Comparison of ENCODE assay signal across 1 cellular context in genomic region chr1:179954494-179955317, GRCh38.
TF ChIP-seq lines count a peak whose summit lies in the region.

CEP350 (plus strand) TSS chr1:179954810; CDS start chr1:179986182, 31,372 bp downstream.

TF ChIP-seq in K562, 482 proteins besides CTCF, POLR2A, EP300 and RAD21 (continued from another document and continues in another):
- TF ChIP-seq ZNF398 (CRISPR knock-in tag; IDR thresholded peaks at IDR 0.05), result no peak
- TF ChIP-seq MAFK (IDR thresholded peaks at IDR 0.05; ENCODE audit: low read length), result 0 out of 2 replicates have a peak, but pooled peaks have one; percentile 11
- peak; percentile 79 to 87 for TF ChIP-seq MNT (conservative IDR thresholded peaks at IDR 0.05)
- no peak for TF ChIP-seq TRIM24 (IDR thresholded peaks at IDR 0.05)
- TF ChIP-seq HNRNPL (IDR thresholded peaks at IDR 0.05; ENCODE audit: low read depth, low read length), result peak; percentile 78
- TF ChIP-seq ZFX (CRISPR knock-in tag; IDR thresholded peaks at IDR 0.05), result peak; percentile 100
- no peak for TF ChIP-seq ASH1L (IDR thresholded peaks at IDR 0.05; ENCODE audit: borderline replicate concordance, low read depth, partially characterized antibody)
- no peak for TF ChIP-seq MCM2 (IDR thresholded peaks at IDR 0.05; ENCODE audit: low read depth)
- no peak for TF ChIP-seq ZNF785 (CRISPR knock-in tag; IDR thresholded peaks at IDR 0.05)
- no peak for TF ChIP-seq ETV1 (tag; conservative IDR thresholded peaks at IDR 0.05; ENCODE audit: low read depth)
- TF ChIP-seq ZNF23 (CRISPR knock-in tag; IDR thresholded peaks at IDR 0.05), result no peak
- TF ChIP-seq MYNN (IDR thresholded peaks at IDR 0.05), result peak; percentile 95
- no peak for TF ChIP-seq MYNN (CRISPR knock-in tag; IDR thresholded peaks at IDR 0.05)
- TF ChIP-seq SP1 (CRISPR knock-in tag; IDR thresholded peaks at IDR 0.05), result peak; percentile 89
- no peak for TF ChIP-seq PPARD (CRISPR knock-in tag; IDR thresholded peaks at IDR 0.05)
- TF ChIP-seq BACH1 (tag; IDR thresholded peaks at IDR 0.05), result no peak; the same call in 1 of the 2 replicates
- TF ChIP-seq HMGN3 (IDR thresholded peaks at IDR 0.05; ENCODE audit: borderline replicate concordance, extremely low read depth, insufficient read length, low read depth, low read length), result peak; percentile 75
- TF ChIP-seq ZBTB1 (CRISPR knock-in tag; IDR thresholded peaks at IDR 0.05; ENCODE audit: borderline replicate concordance, low read depth), result no peak
- no peak for TF ChIP-seq MEF2D (tag; conservative IDR thresholded peaks at IDR 0.05; ENCODE audit: low read depth)
- TF ChIP-seq MIER1 (IDR thresholded peaks at IDR 0.05; ENCODE audit: low read depth), result no peak
- no peak for TF ChIP-seq ZFP30 (CRISPR knock-in tag; IDR thresholded peaks at IDR 0.05; ENCODE audit: borderline replicate concordance)
- TF ChIP-seq ZBTB8A (IDR thresholded peaks at IDR 0.05; ENCODE audit: partially characterized antibody), result no peak
- peak; percentile 46 to 71 for TF ChIP-seq E2F6 (IDR thresholded peaks at IDR 0.05; ENCODE audit: borderline replicate concordance in 1 of 2, extremely low read depth in 1 of 2, insufficient read depth in 1 of 2, insufficient read length in 1 of 2, low read depth in 1 of 2, low read length in 1 of 2, poor library complexity in 1 of 2, severe bottlenecking in 1 of 2)
- TF ChIP-seq HDGF (IDR thresholded peaks at IDR 0.05), result no peak
- TF ChIP-seq TRIM28 (IDR thresholded peaks at IDR 0.05), result no peak
- peak in 1 of 2 experiments; percentile 87; a peak in 2 of 4 replicates for TF ChIP-seq HDAC1 (IDR thresholded peaks at IDR 0.05)
- peak; percentile 66 for TF ChIP-seq MAX (CRISPR knock-in tag; IDR thresholded peaks at IDR 0.05)
- peak; percentile 81 for TF ChIP-seq E2F3 (CRISPR knock-in tag; IDR thresholded peaks at IDR 0.05)
- TF ChIP-seq ESRRA (IDR thresholded peaks at IDR 0.05; ENCODE audit: borderline replicate concordance, low read depth), result peak; percentile 20; the same call in 1 of the 2 replicates
- TF ChIP-seq POLR2AphosphoS2 (IDR thresholded peaks at IDR 0.05; ENCODE audit: low read length), result no peak
- TF ChIP-seq LEF1 (IDR thresholded peaks at IDR 0.05), result no peak
- peak; percentile 87; the same call in 1 of the 2 replicates for TF ChIP-seq ATF6 (CRISPR knock-in tag; IDR thresholded peaks at IDR 0.05)
- no peak for TF ChIP-seq ZNF76 (CRISPR knock-in tag; IDR thresholded peaks at IDR 0.05; ENCODE audit: borderline replicate concordance)
- TF ChIP-seq ZBTB34 (CRISPR knock-in tag; IDR thresholded peaks at IDR 0.05), result no peak
- no peak for TF ChIP-seq CHD7 (IDR thresholded peaks at IDR 0.05; ENCODE audit: low read depth, low read length)
- TF ChIP-seq GTF2B (IDR thresholded peaks at IDR 0.05; ENCODE audit: extremely low read depth, insufficient read length), result peak; percentile 79
- peak; percentile 42; the same call in 1 of the 2 replicates for TF ChIP-seq SMARCC2 (IDR thresholded peaks at IDR 0.05; ENCODE audit: low read depth)
- no peak for TF ChIP-seq KLF6 (CRISPR knock-in tag; IDR thresholded peaks at IDR 0.05; ENCODE audit: borderline replicate concordance)
- TF ChIP-seq ZNF696 (CRISPR knock-in tag; conservative IDR thresholded peaks at IDR 0.05), result no peak
- TF ChIP-seq RUNX1 (IDR thresholded peaks at IDR 0.05; ENCODE audit: low read depth), result no peak
- TF ChIP-seq ELK3 (CRISPR knock-in tag; IDR thresholded peaks at IDR 0.05), result no peak
- no peak for TF ChIP-seq ZNF124 (CRISPR knock-in tag; IDR thresholded peaks at IDR 0.05)
- TF ChIP-seq HDAC3 (IDR thresholded peaks at IDR 0.05; ENCODE audit: borderline replicate concordance, partially characterized antibody), result no peak
- TF ChIP-seq ZNF121 (CRISPR knock-in tag; conservative IDR thresholded peaks at IDR 0.05), result peak; percentile 25
